Comparison of ENCODE assay signal across 20 cellular contexts in genomic region chr5:135721548-135722090, GRCh38.
A peak's percentile ranks its signal among the peaks of the same experiment; 100 is the strongest.
DNase-seq lines count a peak whose midpoint lies in the region; TF ChIP-seq lines count a peak whose summit lies in the region.
"Had no signal": no experiment of that assay in that cellular context is flagged by ENCODE, and none has a peak within 500 bp of the region (broad histone marks: within the 10 kb centered on the region; RNA-seq: fewer than 3 reads in every experiment).

No MANE protein-coding gene starts in this region.

- no peaks in the 10 kb centered on the region for H4K20me1 ChIP-seq in neural progenitor cell (ENCODE audit: low read depth)

- H3K27me3 ChIP-seq in left ventricle myocardium inferior (ENCODE audit: low read depth), result no peaks in the 10 kb centered on the region
- no peaks in the 10 kb centered on the region for H3K27me3 ChIP-seq in neural progenitor cell

- no peak overlapping the region for H2AFZ ChIP-seq in neural progenitor cell (replicated peaks)

- H3K4me3 Mint-ChIP-seq in neural progenitor cell, result no peak overlapping the region
- H3K4me3 Mint-ChIP-seq: CD4-positive, CD25-positive, alpha-beta regulatory T cell; CD8-positive, alpha-beta memory T cell; HFFc6 had no signal

- H3K9me3 ChIP-seq in left ventricle myocardium inferior (replicated peaks) (no peaks in the 10 kb centered on the region), neural progenitor cell (ENCODE audit: low read depth) (no peaks in the 10 kb centered on the region)
- H3K9me3 ChIP-seq: BE2C had no signal

- H3K79me2 ChIP-seq in neural progenitor cell (ENCODE audit: low read depth), result no peaks in the 10 kb centered on the region

- H3K9ac ChIP-seq in neural progenitor cell, result no peak overlapping the region

- H3K4me3 ChIP-seq in left ventricle myocardium inferior (no peak overlapping the region), neural progenitor cell (no peak overlapping the region)

- peaks cover 16% of the 10 kb centered on the region for H3K4me1 Mint-ChIP-seq in neural progenitor cell
- H3K4me1 Mint-ChIP-seq: CD4-positive, CD25-positive, alpha-beta regulatory T cell; CD8-positive, alpha-beta memory T cell had no signal

- intact Hi-C loops in left ventricle myocardium inferior (cut with micrococcal nuclease), result no loop called here
- intact Hi-C loops in cardiac septum (cut with DNase I), result no loop called here

- H3K36me3 ChIP-seq in left ventricle myocardium inferior (no peaks in the 10 kb centered on the region), neural progenitor cell (no peaks in the 10 kb centered on the region)
- H3K36me3 ChIP-seq: BE2C had no signal

- peak overlapping the region; percentile 37 for H3K27ac Mint-ChIP-seq in neural progenitor cell
- H3K27ac Mint-ChIP-seq: CD4-positive, CD25-positive, alpha-beta regulatory T cell; CD8-positive, alpha-beta memory T cell; HFFc6 had no signal

- H3K36me3 Mint-ChIP-seq in neural progenitor cell, result no peaks in the 10 kb centered on the region
- H3K36me3 Mint-ChIP-seq: CD4-positive, CD25-positive, alpha-beta regulatory T cell; CD8-positive, alpha-beta memory T cell had no signal

- H3K27ac ChIP-seq in left ventricle myocardium inferior (replicated peaks), result no peak overlapping the region
- H3K27ac ChIP-seq in neural progenitor cell, result no peak overlapping the region

- no peaks in the 10 kb centered on the region for H3K9me3 Mint-ChIP-seq in neural progenitor cell
- H3K9me3 Mint-ChIP-seq: CD8-positive, alpha-beta memory T cell; HFFc6 had no signal

- no peak for TF ChIP-seq CTCF in left ventricle myocardium inferior (IDR thresholded peaks at IDR 0.05; ENCODE audit: borderline replicate concordance)
- TF ChIP-seq CTCF in neural progenitor cell (IDR thresholded peaks at IDR 0.05), result no peak

- no peak overlapping the region for H3K4me2 ChIP-seq in neural progenitor cell

- H3K27me3 Mint-ChIP-seq in neural progenitor cell (ENCODE audit: insufficient read depth, low read depth), result peaks cover 5% of the 10 kb centered on the region
- H3K27me3 Mint-ChIP-seq: CD4-positive, CD25-positive, alpha-beta regulatory T cell had no signal

- DNase-seq in left ventricle myocardium inferior (peak; percentile 33), cardiac septum (ENCODE audit: low spot score) (no peak), NCI-H2196 treated with DMSO at 0.1 percent for 48 hours (lab: John Stamatoyannopoulos, UW; ENCODE audit: unreplicated experiment) (peak; percentile 9), neural progenitor cell (ENCODE audit: low spot score) (no peak), SIG-M5 treated with dmso at 0.1 percent for 504 hours (lab: John Stamatoyannopoulos, UW; ENCODE audit: unreplicated experiment) (no peak), hepatic stellate cell (ENCODE audit: low spot score) (no peak), GM19238 (ENCODE audit: insufficient read length, low spot score) (no peak)
- DNase-seq: ACHN; BE2C; C1 segment of cervical spinal cord; CD4-positive, CD25-positive, alpha-beta regulatory T cell; CD8-positive, alpha-beta memory T cell; COR-L47; DMS 273 treated with DMSO at 0.1 percent for 48 hours; DMS53; DND-41; GOT3; H7; HFFc6; IMR-90 had no signal

- H3F3A ChIP-seq in neural progenitor cell (ENCODE audit: low read depth), result no peaks in the 10 kb centered on the region

- H3K4me1 ChIP-seq in left ventricle myocardium inferior, result peaks cover 5% of the 10 kb centered on the region
- peaks cover 4% of the 10 kb centered on the region for H3K4me1 ChIP-seq in neural progenitor cell
- H3K4me1 ChIP-seq: BE2C had no signal

Comparison
In these comparisons a context has a peak if more than half of its experiments do, and no peak if none do; other contexts are left out.
1. DNase-seq: peak in left ventricle myocardium inferior (single experiment) and NCI-H2196 treated with DMSO at 0.1 percent for 48 hours (single experiment); none in cardiac septum (single experiment), neural progenitor cell (single experiment), SIG-M5 treated with dmso at 0.1 percent for 504 hours (single experiment), hepatic stellate cell (single experiment) and GM19238 (single experiment).